Comparison of ENCODE assay signal across 8 cellular contexts in genomic region chr1:156214024-156214748, GRCh38. TPM values are rescaled to one million over a fixed set of nuclear protein-coding genes. Genes with fewer than 3 reads are reported as not detected.
DNase-seq lines count a peak whose midpoint lies in the region; ATAC-seq and TF ChIP-seq lines count a peak whose summit lies in the region.

No MANE protein-coding gene starts in this region.

- peak; percentile 15 for ATAC-seq in activated T-helper 17 cell treated with anti-CD3 and anti-CD28 coated beads, Interleukin-2, amount 50 U/mL, for 72 hours (replicated peaks)

- H3K9me3 ChIP-seq in iPS-20b (ENCODE audit: insufficient read depth, low read depth, low read length) (no peaks in the 10 kb centered on the region), tibial nerve (no peaks in the 10 kb centered on the region)

- DNase-seq in HCEC 1CT (peak; percentile 58), tibial nerve (ENCODE audit: low spot score in 2 of 2) (no peak), germinal center (ENCODE audit: low spot score) (no peak), NCI-H2081 treated with DMSO at 0.1 percent for 48 hours (lab: John Stamatoyannopoulos, UW) (no peak), NCI-H1092 (lab: John Stamatoyannopoulos, UW) (no peak)

- TF ChIP-seq POLR2A in tibial nerve (IDR thresholded peaks at IDR 0.05): no peak

- peak overlapping the region; percentile 84 for H3K4me3 Mint-ChIP-seq in activated T-helper 17 cell treated with anti-CD3 and anti-CD28 coated beads, Interleukin-2, amount 50 U/mL, for 72 hours

- H3K9me3 Mint-ChIP-seq in activated T-helper 17 cell treated with anti-CD3 and anti-CD28 coated beads, Interleukin-2, amount 50 U/mL, for 72 hours: no peaks in the 10 kb centered on the region

- peaks cover 15% of the 10 kb centered on the region for H3K4me1 Mint-ChIP-seq in activated T-helper 17 cell treated with anti-CD3 and anti-CD28 coated beads, Interleukin-2, amount 50 U/mL, for 72 hours

- no peaks in the 10 kb centered on the region for H3K27me3 Mint-ChIP-seq in activated T-helper 17 cell treated with anti-CD3 and anti-CD28 coated beads, Interleukin-2, amount 50 U/mL, for 72 hours

- peak overlapping the region; percentile 92 for H3K27ac Mint-ChIP-seq in activated T-helper 17 cell treated with anti-CD3 and anti-CD28 coated beads, Interleukin-2, amount 50 U/mL, for 72 hours

- 80 to 83% methylated on average over 16 of the region's 16 CpGs for WGBS in tibial nerve, 2 donors

- H3K36me3 ChIP-seq in iPS-20b (ENCODE audit: insufficient read depth, low read depth, low read length) (peaks cover 28% of the 10 kb centered on the region), tibial nerve (peaks cover 0 to 28% (median 0%) of the 10 kb centered on the region in 3 donors)

- H3K36me3 Mint-ChIP-seq in activated T-helper 17 cell treated with anti-CD3 and anti-CD28 coated beads, Interleukin-2, amount 50 U/mL, for 72 hours (ENCODE audit: low read depth): peaks cover 87% of the 10 kb centered on the region

- H3K4me1 ChIP-seq in iPS-20b (ENCODE audit: insufficient read depth, low read length) (peaks cover 6% of the 10 kb centered on the region; the same call in 1 of the 2 replicates), tibial nerve (peaks cover 0 to 44% (median 14%) of the 10 kb centered on the region in 4 donors)

- peak overlapping the region; percentile 20; the same call in 1 of the 2 replicates for H3K9ac ChIP-seq in iPS-20b (ENCODE audit: low read depth, low read length)

- TF ChIP-seq CTCF in 22Rv1 (IDR thresholded peaks at IDR 0.05): no peak
- TF ChIP-seq CTCF in tibial nerve (IDR thresholded peaks at IDR 0.05): no peak

- no peaks in the 10 kb centered on the region for H3K27me3 ChIP-seq in iPS-20b (ENCODE audit: insufficient read depth, low read length)
- H3K27me3 ChIP-seq in tibial nerve: no peaks in the 10 kb centered on the region

- peak overlapping the region; percentile 93 for H3K27ac ChIP-seq in 22Rv1
- H3K27ac ChIP-seq in iPS-20b (ENCODE audit: low read length): peak overlapping the region; percentile 7
- peak overlapping the region; percentile 93 to 99 (median 96) for H3K27ac ChIP-seq in tibial nerve

- H3K4me3 ChIP-seq in iPS-20b (ENCODE audit: low read length) (peak overlapping the region; percentile 94; the same call in 1 of the 2 replicates), tibial nerve (peak overlapping the region; percentile 65 to 73 (median 71))

- TF ChIP-seq EP300 in tibial nerve (IDR thresholded peaks at IDR 0.05): no peak

RNA-seq across cellular contexts. Expression of gene PMF1, which starts 1.4 kb away (rescaled TPM):
- 10 to 100 TPM; 85.6 to 87.3 TPM for total RNA-seq in activated T-helper 17 cell treated with anti-CD3 and anti-CD28 coated beads, Interleukin-2, amount 50 U/mL, for 72 hours
- 10 to 100 TPM; 41.7 to 67.1 (median 49.1) TPM for total RNA-seq in tibial nerve

RNA-seq across cellular contexts. Expression of gene SLC25A44, which starts 20.3 kb away (rescaled TPM):
- 10 to 100 TPM; 23.5 to 38.1 TPM for total RNA-seq in activated T-helper 17 cell treated with anti-CD3 and anti-CD28 coated beads, Interleukin-2, amount 50 U/mL, for 72 hours
- total RNA-seq in tibial nerve: 10 to 100 TPM in 3 of 4 donors, 1 to 10 TPM in 1; 9.4 to 25.5 (median 13.6) TPM

RNA-seq across cellular contexts. Expression of gene BGLAP, which starts 27.8 kb away (rescaled TPM):
- 1 to 10 TPM; 3.2 to 6.8 TPM for total RNA-seq in activated T-helper 17 cell treated with anti-CD3 and anti-CD28 coated beads, Interleukin-2, amount 50 U/mL, for 72 hours
- total RNA-seq in tibial nerve: 1 to 10 TPM in 3 of 4 donors, not detected in 1; 2.1 to 5.2 (median 2.7) TPM

RNA-seq across cellular contexts. Expression of gene PAQR6, which starts 33.7 kb away (rescaled TPM):
- total RNA-seq in activated T-helper 17 cell treated with anti-CD3 and anti-CD28 coated beads, Interleukin-2, amount 50 U/mL, for 72 hours: 10 to 100 TPM in 1 of 2 donors, 1 to 10 TPM in 1; 8.0 to 10.9 TPM
- 10 to 100 TPM; 26.4 to 44.6 (median 31.2) TPM for total RNA-seq in tibial nerve

Comparison
In these comparisons a context has a peak if more than half of its experiments do, and no peak if none do; other contexts are left out.
1. H3K27ac ChIP-seq: peak in every context shown above with its lines; median percentile 96 in tibial nerve; 93 in 22Rv1; 7 in iPS-20b.